ENCODE assay signal across 9 cellular contexts in the genomic region with DNA sequence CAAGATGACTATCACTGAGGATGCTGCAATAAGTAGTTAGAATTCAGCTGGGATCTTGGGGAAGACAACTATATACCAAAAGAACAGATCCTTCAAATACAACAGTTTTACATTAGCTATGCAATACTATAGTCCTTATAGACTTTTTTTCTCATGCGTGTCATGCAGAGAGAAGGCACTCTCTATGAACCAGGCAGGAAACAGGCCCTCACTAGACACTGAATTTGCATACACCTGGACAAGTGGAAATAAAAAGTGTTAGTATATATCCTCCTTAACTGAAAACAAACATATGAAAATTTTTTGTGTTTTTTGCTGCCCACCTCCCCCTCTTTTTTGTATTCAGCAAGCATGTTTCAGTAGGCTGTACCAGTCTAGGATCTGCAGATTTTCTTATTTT. TPM values are rescaled to one million over a fixed set of nuclear protein-coding genes. Genes with fewer than 3 reads are reported as not detected.
A peak's percentile ranks its signal among the peaks of the same experiment; 100 is the strongest.
DNase-seq lines count a peak whose midpoint lies in the region; ATAC-seq, FAIRE-seq and TF ChIP-seq lines count a peak whose summit lies in the region.
"Had no signal": no experiment of that assay in that cellular context is flagged by ENCODE, and none has a peak within 500 bp of the region (broad histone marks: within the 10 kb centered on the region; RNA-seq: fewer than 3 reads in every experiment).

No MANE protein-coding gene starts in this region.

- peak; percentile 46 for FAIRE-seq in GM12892 (lab: Jason Lieb, UNC)

- no peak for TF ChIP-seq POLR2A in GM12892 (IDR thresholded peaks at IDR 0.05; ENCODE audit: low read depth, low read length)

- no peaks in the 10 kb centered on the region for H3K27me3 Mint-ChIP-seq in activated naive CD8-positive, alpha-beta T cell treated with anti-CD3 and anti-CD28 coated beads for 36 hours

- no peak for DNase-seq in GM12892 (ENCODE audit: insufficient read length)
- peak; percentile 18 for DNase-seq in NCI-H510A (lab: John Stamatoyannopoulos, UW)
- DNase-seq in NCI-H1436 treated with DMSO at 0.1 percent for 48 hours (lab: John Stamatoyannopoulos, UW), result no peak
- DNase-seq in activated naive CD8-positive, alpha-beta T cell treated with anti-CD3 and anti-CD28 coated beads for 36 hours, result no peak
- DNase-seq in activated CD8-positive, alpha-beta memory T cell treated with anti-CD3 and anti-CD28 coated beads, Interleukin-2, amount 50 U/mL, for 4 hours, result no peak
- DNase-seq in NCI-H1417 treated with DMSO at 0.1 percent for 48 hours (lab: John Stamatoyannopoulos, UW), result no peak
- DNase-seq: dermis blood vessel endothelial cell had no signal

- H3K4me3 Mint-ChIP-seq in activated naive CD8-positive, alpha-beta T cell treated with anti-CD3 and anti-CD28 coated beads for 36 hours, result no peak overlapping the region

- peaks cover 20% of the 10 kb centered on the region for H3K36me3 Mint-ChIP-seq in activated naive CD8-positive, alpha-beta T cell treated with anti-CD3 and anti-CD28 coated beads for 36 hours

- H3K4me1 Mint-ChIP-seq in activated naive CD8-positive, alpha-beta T cell treated with anti-CD3 and anti-CD28 coated beads for 36 hours, result peaks cover 6% of the 10 kb centered on the region

- no peak overlapping the region for H3K27ac Mint-ChIP-seq in activated naive CD8-positive, alpha-beta T cell treated with anti-CD3 and anti-CD28 coated beads for 36 hours

- H3K9me3 Mint-ChIP-seq in activated naive CD8-positive, alpha-beta T cell treated with anti-CD3 and anti-CD28 coated beads for 36 hours, result no peaks in the 10 kb centered on the region

- ATAC-seq in GM21360 (IDR thresholded peaks at IDR 0.05; ENCODE audit: unreplicated experiment), result peak; percentile 96
- ATAC-seq in HG03060 (IDR thresholded peaks at IDR 0.05; ENCODE audit: low read depth, unreplicated experiment), result peak; percentile 79

RNA-seq across cellular contexts. Expression of a gene that starts 29.9 kb away (rescaled TPM):
- polyA plus RNA-seq in GM12892 (2012; ENCODE audit: missing spikeins), result 73.5 TPM
- 10 to 100 TPM; 79.9 to 81.1 TPM for total RNA-seq in activated naive CD8-positive, alpha-beta T cell treated with anti-CD3 and anti-CD28 coated beads for 36 hours

RNA-seq across cellular contexts. Expression of a gene that starts 40.4 kb away (rescaled TPM):
- polyA plus RNA-seq in GM12892 (2012; ENCODE audit: missing spikeins), result 28.8 TPM
- 10 to 100 TPM; 41.3 to 43.6 TPM for total RNA-seq in activated naive CD8-positive, alpha-beta T cell treated with anti-CD3 and anti-CD28 coated beads for 36 hours
